ENCODE assay signal across 1 cellular context in genomic region chr2:89811295-89811694, GRCh38.
A peak's percentile ranks its signal among the peaks of the same experiment; 100 is the strongest.
TF ChIP-seq lines count a peak whose summit lies in the region.

No MANE protein-coding gene starts in this region.

TF ChIP-seq in HepG2, 621 proteins besides CTCF, POLR2A, EP300 and RAD21 (continued from another document):
- TF ChIP-seq ZNF644 (CRISPR knock-in tag; IDR thresholded peaks at IDR 0.05; ENCODE audit: low read depth) (no peak), NPAS2 (CRISPR knock-in tag; IDR thresholded peaks at IDR 0.05; ENCODE audit: borderline replicate concordance) (no peak), SMARCC2 (IDR thresholded peaks at IDR 0.05) (no peak), ZNF282 (IDR thresholded peaks at IDR 0.05; ENCODE audit: partially characterized antibody) (peak; percentile 17), ATRX (CRISPR knock-in tag; IDR thresholded peaks at IDR 0.05; ENCODE audit: borderline replicate concordance) (no peak), HNRNPK (IDR thresholded peaks at IDR 0.05; ENCODE audit: low read depth, low read length, poor library complexity, severe bottlenecking) (no peak), ZNF546 (CRISPR knock-in tag; conservative IDR thresholded peaks at IDR 0.05) (no peak), MIXL1 (CRISPR knock-in tag; IDR thresholded peaks at IDR 0.05) (no peak), FOXJ3 (CRISPR knock-in tag; IDR thresholded peaks at IDR 0.05; ENCODE audit: borderline replicate concordance) (no peak), ZNF800 (CRISPR knock-in tag; IDR thresholded peaks at IDR 0.05) (no peak), SP1 (IDR thresholded peaks at IDR 0.05) (0 out of 2 replicates have a peak, but pooled peaks have one; percentile 23), SP1 (CRISPR knock-in tag; IDR thresholded peaks at IDR 0.05) (no peak), ZNF256 (CRISPR knock-in tag; conservative IDR thresholded peaks at IDR 0.05) (no peak), THAP9 (CRISPR knock-in tag; IDR thresholded peaks at IDR 0.05; ENCODE audit: borderline replicate concordance) (no peak), HNF4G (IDR thresholded peaks at IDR 0.05; ENCODE audit: borderline replicate concordance, low read depth, low read length) (no peak), HNF4G (CRISPR knock-in tag; IDR thresholded peaks at IDR 0.05; ENCODE audit: borderline replicate concordance, low read depth) (no peak), IKZF1 (IDR thresholded peaks at IDR 0.05) (0 out of 2 replicates have a peak, but pooled peaks have one; percentile 83), RCOR2 (CRISPR knock-in tag; IDR thresholded peaks at IDR 0.05) (no peak), SOX6 (IDR thresholded peaks at IDR 0.05) (0 out of 2 replicates have a peak, but pooled peaks have one; percentile 89), SOX6 (CRISPR knock-in tag; IDR thresholded peaks at IDR 0.05) (no peak), ZNF343 (CRISPR knock-in tag; IDR thresholded peaks at IDR 0.05) (no peak), ZNF570 (CRISPR knock-in tag; IDR thresholded peaks at IDR 0.05; ENCODE audit: borderline replicate concordance) (no peak), ATF4 (CRISPR knock-in tag; IDR thresholded peaks at IDR 0.05) (no peak), HMG20B (CRISPR knock-in tag; conservative IDR thresholded peaks at IDR 0.05) (no peak), ARHGAP35 (CRISPR knock-in tag; IDR thresholded peaks at IDR 0.05; ENCODE audit: borderline replicate concordance) (no peak), NONO (IDR thresholded peaks at IDR 0.05) (no peak), NONO (CRISPR knock-in tag; conservative IDR thresholded peaks at IDR 0.05) (no peak)
- TF ChIP-seq, protein P1, sequence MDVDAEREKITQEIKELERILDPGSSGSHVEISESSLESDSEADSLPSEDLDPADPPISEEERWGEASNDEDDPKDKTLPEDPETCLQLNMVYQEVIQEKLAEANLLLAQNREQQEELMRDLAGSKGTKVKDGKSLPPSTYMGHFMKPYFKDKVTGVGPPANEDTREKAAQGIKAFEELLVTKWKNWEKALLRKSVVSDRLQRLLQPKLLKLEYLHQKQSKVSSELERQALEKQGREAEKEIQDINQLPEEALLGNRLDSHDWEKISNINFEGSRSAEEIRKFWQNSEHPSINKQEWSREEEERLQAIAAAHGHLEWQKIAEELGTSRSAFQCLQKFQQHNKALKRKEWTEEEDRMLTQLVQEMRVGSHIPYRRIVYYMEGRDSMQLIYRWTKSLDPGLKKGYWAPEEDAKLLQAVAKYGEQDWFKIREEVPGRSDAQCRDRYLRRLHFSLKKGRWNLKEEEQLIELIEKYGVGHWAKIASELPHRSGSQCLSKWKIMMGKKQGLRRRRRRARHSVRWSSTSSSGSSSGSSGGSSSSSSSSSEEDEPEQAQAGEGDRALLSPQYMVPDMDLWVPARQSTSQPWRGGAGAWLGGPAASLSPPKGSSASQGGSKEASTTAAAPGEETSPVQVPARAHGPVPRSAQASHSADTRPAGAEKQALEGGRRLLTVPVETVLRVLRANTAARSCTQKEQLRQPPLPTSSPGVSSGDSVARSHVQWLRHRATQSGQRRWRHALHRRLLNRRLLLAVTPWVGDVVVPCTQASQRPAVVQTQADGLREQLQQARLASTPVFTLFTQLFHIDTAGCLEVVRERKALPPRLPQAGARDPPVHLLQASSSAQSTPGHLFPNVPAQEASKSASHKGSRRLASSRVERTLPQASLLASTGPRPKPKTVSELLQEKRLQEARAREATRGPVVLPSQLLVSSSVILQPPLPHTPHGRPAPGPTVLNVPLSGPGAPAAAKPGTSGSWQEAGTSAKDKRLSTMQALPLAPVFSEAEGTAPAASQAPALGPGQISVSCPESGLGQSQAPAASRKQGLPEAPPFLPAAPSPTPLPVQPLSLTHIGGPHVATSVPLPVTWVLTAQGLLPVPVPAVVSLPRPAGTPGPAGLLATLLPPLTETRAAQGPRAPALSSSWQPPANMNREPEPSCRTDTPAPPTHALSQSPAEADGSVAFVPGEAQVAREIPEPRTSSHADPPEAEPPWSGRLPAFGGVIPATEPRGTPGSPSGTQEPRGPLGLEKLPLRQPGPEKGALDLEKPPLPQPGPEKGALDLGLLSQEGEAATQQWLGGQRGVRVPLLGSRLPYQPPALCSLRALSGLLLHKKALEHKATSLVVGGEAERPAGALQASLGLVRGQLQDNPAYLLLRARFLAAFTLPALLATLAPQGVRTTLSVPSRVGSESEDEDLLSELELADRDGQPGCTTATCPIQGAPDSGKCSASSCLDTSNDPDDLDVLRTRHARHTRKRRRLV (CRISPR knock-in tag; IDR thresholded peaks at IDR 0.05): no peak
